Comparison of ENCODE assay signal across 8 cellular contexts in genomic region chr15:45129651-45130129, GRCh38. TPM values are rescaled to one million over a fixed set of nuclear protein-coding genes. Genes with fewer than 3 reads are reported as not detected.
DNase-seq lines count a peak whose midpoint lies in the region; ATAC-seq and TF ChIP-seq lines count a peak whose summit lies in the region.

Gene DUOX1 (plus strand): TSS chr15:45129994. CDS start chr15:45131967, 1,973 bp downstream.
Gene DUOXA1 (minus strand): TSS chr15:45129879. CDS start chr15:45123014, 6,865 bp downstream.

- peaks cover 5% of the 10 kb centered on the region; the same call in 2 of the 3 replicates for H3K4me1 Mint-ChIP-seq in GM23338
- peaks cover 5% of the 10 kb centered on the region for H3K4me1 Mint-ChIP-seq in activated T-cell treated with anti-CD3 and anti-CD28 coated beads, Interleukin-2, amount 50 U/mL, for 72 hours (ENCODE audit: low read depth)
- peaks cover 10% of the 10 kb centered on the region for H3K4me1 Mint-ChIP-seq in Caco-2 (ENCODE audit: low read depth, unreplicated experiment)

- H3K36me3 Mint-ChIP-seq in GM23338 (ENCODE audit: low read depth): no peaks in the 10 kb centered on the region; the same call in 2 of the 3 replicates
- peaks cover 0 to 1% of the 10 kb centered on the region in 2 donors for H3K36me3 Mint-ChIP-seq in activated T-cell treated with anti-CD3 and anti-CD28 coated beads, Interleukin-2, amount 50 U/mL, for 72 hours (ENCODE audit: insufficient read depth in 2 of 2)
- H3K36me3 Mint-ChIP-seq in Caco-2 (ENCODE audit: insufficient read depth, unreplicated experiment): no peaks in the 10 kb centered on the region

- H3K36me3 ChIP-seq in GM23338 (ENCODE audit: insufficient read depth): no peaks in the 10 kb centered on the region
- no peaks in the 10 kb centered on the region for H3K36me3 ChIP-seq in right atrium auricular region
- no peaks in the 10 kb centered on the region for H3K36me3 ChIP-seq in Caco-2 (ENCODE audit: control insufficient read depth, insufficient read depth, low read length)

- POLR2A ChIA-PET in Caco-2 (lab: Charles Lee): no interaction called here

- ATAC-seq in GM23338 (peak; percentile 86), sciatic nerve (peak; percentile 80), HG03354 (IDR thresholded peaks at IDR 0.05; ENCODE audit: poor library complexity, severe bottlenecking, unreplicated experiment) (no peak), HG02884 (IDR thresholded peaks at IDR 0.05; ENCODE audit: unreplicated experiment) (no peak)
- peak; percentile 61 to 69 for ATAC-seq in activated T-cell treated with anti-CD3 and anti-CD28 coated beads, Interleukin-2, amount 50 U/mL, for 72 hours (replicated peaks in 1 of 2)

- DNase-seq in GM23338 (ENCODE audit: low spot score) (peak; percentile 75), right atrium auricular region (ENCODE audit: low spot score) (no peak), sciatic nerve (ENCODE audit: low spot score) (peak; percentile 74), NCI-H2196 treated with DMSO at 0.1 percent for 48 hours (lab: John Stamatoyannopoulos, UW; ENCODE audit: unreplicated experiment) (no peak), Caco-2 (no peak)
- DNase-seq in activated T-cell treated with anti-CD3 and anti-CD28 coated beads, Interleukin-2, amount 50 U/mL, for 72 hours: peak; percentile 46

- no peaks in the 10 kb centered on the region for H3K9me2 ChIP-seq in GM23338 (ENCODE audit: insufficient read depth)

- intact Hi-C loops in sciatic nerve (cut with DNase I): no loop called here
- intact Hi-C loops in Caco-2 (cut with micrococcal nuclease; ENCODE audit: unreplicated experiment): no loop called here

- CTCF ChIA-PET in Caco-2 (lab: Charles Lee): interaction anchor here (0.7 kb wide), 1 partner anchor 321 kb away, joined by 3 read pairs; no protein-coding TSS in a partner anchor

- no peaks in the 10 kb centered on the region; the same call in 1 of the 2 replicates for H4K20me1 ChIP-seq in GM23338 (replicated peaks; ENCODE audit: insufficient read depth)

- no peak within 1 kb of the TSS for H3K27ac Mint-ChIP-seq in GM23338
- H3K27ac Mint-ChIP-seq in activated T-cell treated with anti-CD3 and anti-CD28 coated beads, Interleukin-2, amount 50 U/mL, for 72 hours: no peak within 1 kb of the TSS
- H3K27ac Mint-ChIP-seq in Caco-2 (ENCODE audit: unreplicated experiment): no peak within 1 kb of the TSS

- H3F3A ChIP-seq in GM23338 (replicated peaks; ENCODE audit: low read depth): no peaks in the 10 kb centered on the region

- H3K9me3 Mint-ChIP-seq in GM23338: no peaks in the 10 kb centered on the region; the same call in 2 of the 3 replicates
- no peaks in the 10 kb centered on the region for H3K9me3 Mint-ChIP-seq in activated T-cell treated with anti-CD3 and anti-CD28 coated beads, Interleukin-2, amount 50 U/mL, for 72 hours
- peaks cover 12% of the 10 kb centered on the region for H3K9me3 Mint-ChIP-seq in Caco-2 (ENCODE audit: unreplicated experiment)

- H3K27me3 ChIP-seq in GM23338 (ENCODE audit: insufficient read depth) (peaks cover 100% of the 10 kb centered on the region), right atrium auricular region (peaks cover 0 to 6% of the 10 kb centered on the region in 2 donors), Caco-2 (replicated peaks; ENCODE audit: control insufficient read depth, insufficient read depth, low read length) (no peaks in the 10 kb centered on the region)

- BruUV-seq in Caco-2 (replicated peaks; lab: Mats Ljungman, UMichigan): no TSS peak

- no peaks in the 10 kb centered on the region for H3K9me3 ChIP-seq in right atrium auricular region
- no peaks in the 10 kb centered on the region for H3K9me3 ChIP-seq in Caco-2

- H3K4me2 ChIP-seq in GM23338: peak within 1 kb of the TSS; percentile 87

- no peak within 1 kb of the TSS for H3K27ac ChIP-seq in GM23338 (ENCODE audit: low read depth)
- H3K27ac ChIP-seq in right atrium auricular region: no peak within 1 kb of the TSS

- peak within 1 kb of the TSS; percentile 95 for H2AFZ ChIP-seq in GM23338

- H3K27me3 Mint-ChIP-seq in GM23338 (ENCODE audit: insufficient read depth, low read depth, poor library complexity) (peaks cover 81% of the 10 kb centered on the region), Caco-2 (ENCODE audit: insufficient read depth, unreplicated experiment) (no peaks in the 10 kb centered on the region)
- H3K27me3 Mint-ChIP-seq in activated T-cell treated with anti-CD3 and anti-CD28 coated beads, Interleukin-2, amount 50 U/mL, for 72 hours (ENCODE audit: low read depth): peaks cover 82% of the 10 kb centered on the region

- H3K4me3 ChIP-seq in GM23338: peak within 1 kb of the TSS; percentile 63
- H3K4me3 ChIP-seq in right atrium auricular region: peak within 1 kb of the TSS; percentile 20 to 48
- no peak within 1 kb of the TSS for H3K4me3 ChIP-seq in Caco-2 (ENCODE audit: low read depth, low read length)

- H3K79me2 ChIP-seq in GM23338 (replicated peaks; ENCODE audit: insufficient read depth): no peaks in the 10 kb centered on the region

- peaks cover 16% of the 10 kb centered on the region; the same call in 1 of the 2 replicates for H3K4me1 ChIP-seq in GM23338 (ENCODE audit: insufficient read depth)
- peaks cover 0 to 15% of the 10 kb centered on the region in 2 donors for H3K4me1 ChIP-seq in right atrium auricular region
- H3K4me1 ChIP-seq in Caco-2: no peaks in the 10 kb centered on the region

- H3K4me3 Mint-ChIP-seq in GM23338 (peak within 1 kb of the TSS; percentile 71), Caco-2 (ENCODE audit: unreplicated experiment) (no peak within 1 kb of the TSS)
- H3K4me3 Mint-ChIP-seq in activated T-cell treated with anti-CD3 and anti-CD28 coated beads, Interleukin-2, amount 50 U/mL, for 72 hours: peak within 1 kb of the TSS in 1 of 2 donors; percentile 55

- TF ChIP-seq CTCF in GM23338 (conservative IDR thresholded peaks at IDR 0.05; ENCODE audit: low read depth in 2 of 2): no peak
- no peak for TF ChIP-seq CTCF in right atrium auricular region (IDR thresholded peaks at IDR 0.05)
- no peak for TF ChIP-seq CTCF in Caco-2 (IDR thresholded peaks at IDR 0.05; ENCODE audit: insufficient read depth in 1 of 2, low read depth in 1 of 2, low read length in 1 of 2, severe bottlenecking in 1 of 2, unreplicated experiment in 1 of 2)

TF ChIP-seq in GM23338, 12 proteins besides CTCF, POLR2A, EP300 and RAD21:
- TF ChIP-seq EZH2 (IDR thresholded peaks at IDR 0.05; ENCODE audit: low read depth, unreplicated experiment): peak; percentile 83
- no peak for TF ChIP-seq EZH2phosphoT487 (IDR thresholded peaks at IDR 0.05; ENCODE audit: unreplicated experiment)
TF ChIP-seq in GM23338: peak in this region for 1.

RNA-seq across cellular contexts. Expression of gene DUOX1, which starts in this region (rescaled TPM):
- total RNA-seq in GM23338 (2014; rRNA removed; shearing (Covaris generic)): 0.69 and 2.1 TPM in 2 replicates
- 0.66 and 0.73 TPM in 2 replicates for polyA plus RNA-seq in GM23338 (2016; fragmentation: Nextera tagmentation; extraction: Ambion mirVana)
- under 1 TPM; 0.34 to 0.95 TPM for total RNA-seq in activated T-cell treated with anti-CD3 and anti-CD28 coated beads, Interleukin-2, amount 50 U/mL, for 72 hours
- total RNA-seq in right atrium auricular region: 1 to 10 TPM; 1.1 to 3.6 TPM
- total RNA-seq in sciatic nerve: 5.9 TPM
- total RNA-seq in Caco-2 (2022): 0.14 and 0.56 TPM in 2 replicates

RNA-seq across cellular contexts. Expression of gene DUOXA1, which starts in this region (rescaled TPM):
- total RNA-seq in GM23338 (2014; rRNA removed; shearing (Covaris generic)): not detected in 2 replicates
- not detected in 2 replicates for polyA plus RNA-seq in GM23338 (2016; fragmentation: Nextera tagmentation; extraction: Ambion mirVana)
- under 1 TPM; 0.46 to 0.65 TPM for total RNA-seq in activated T-cell treated with anti-CD3 and anti-CD28 coated beads, Interleukin-2, amount 50 U/mL, for 72 hours
- total RNA-seq in right atrium auricular region: 1 to 10 TPM in 1 of 2 donors, under 1 TPM in 1; 0.41 to 2.7 TPM
- total RNA-seq in sciatic nerve: 5.9 TPM
- total RNA-seq in Caco-2 (2022): 0.39 TPM in 1 of 2 replicates, not detected in the other

Comparison
In these comparisons a context has a peak if more than half of its experiments do, and no peak if none do; other contexts are left out.
1. Peak in DNase-seq and ATAC-seq in activated T-cell treated with anti-CD3 and anti-CD28 coated beads, Interleukin-2, amount 50 U/mL, for 72 hours; RNA of the genes that start here not detected or under 1 TPM.
2. ATAC-seq: peak in GM23338 (single experiment) and sciatic nerve (single experiment); none in HG03354 (single experiment) and HG02884 (single experiment).
3. DNase-seq: peak in GM23338 (single experiment) and sciatic nerve (single experiment); none in right atrium auricular region (single experiment), NCI-H2196 treated with DMSO at 0.1 percent for 48 hours (single experiment) and Caco-2 (0 of 2).